2 cellular contexts compared by ENCODE assay signal in genomic region chr9:131594906-131595675, GRCh38.
TF ChIP-seq lines count a peak whose summit lies in the region.

No MANE protein-coding gene starts in this region.

TF ChIP-seq in GM23338, 12 proteins besides CTCF, POLR2A, EP300 and RAD21:
- TF ChIP-seq JUNB (IDR thresholded peaks at IDR 0.05; ENCODE audit: unreplicated experiment): no peak

TF ChIP-seq in K562, 482 proteins besides CTCF, POLR2A, EP300 and RAD21:
- TF ChIP-seq POLR2G (IDR thresholded peaks at IDR 0.05; ENCODE audit: low read depth, low read length) (0 out of 2 replicates have a peak, but pooled peaks have one; percentile 7), ATF6 (CRISPR knock-in tag; IDR thresholded peaks at IDR 0.05) (no peak), L3MBTL2 (IDR thresholded peaks at IDR 0.05) (0 out of 2 replicates have a peak, but pooled peaks have one; percentile 16)
